ENCODE assay signal across 1 cellular context in the genomic region with DNA sequence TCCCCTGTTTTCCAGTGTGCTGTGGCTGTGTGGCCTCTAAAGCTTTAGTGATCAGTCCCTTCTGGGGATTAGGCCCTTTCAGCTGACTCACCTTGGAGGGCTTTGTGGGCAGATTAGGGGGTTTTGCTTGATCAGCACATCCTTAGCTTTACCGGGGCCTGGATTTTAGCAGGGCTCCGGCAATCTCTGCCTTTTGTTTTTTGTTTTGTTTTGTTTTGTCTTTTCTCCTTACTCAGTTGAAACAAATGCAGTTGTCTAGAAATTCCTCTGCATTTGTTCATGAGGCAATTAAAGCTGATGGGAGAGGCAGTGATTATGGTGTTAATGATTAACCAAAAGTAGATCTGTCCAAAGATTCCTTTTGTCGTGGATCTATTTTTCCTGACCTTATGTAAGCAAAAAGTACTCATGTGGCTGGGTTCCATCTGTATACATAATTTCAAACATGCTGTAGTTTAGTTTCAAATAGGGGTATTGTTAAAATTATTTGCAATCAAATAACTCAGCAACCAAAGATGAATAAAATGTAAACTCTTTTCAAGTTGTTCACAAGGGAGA.
TF ChIP-seq lines count a peak whose summit lies in the region.

No MANE protein-coding gene starts in this region.

TF ChIP-seq in HepG2, 621 proteins besides CTCF, POLR2A, EP300 and RAD21 (continued from another document):
- TF ChIP-seq, protein P1, sequence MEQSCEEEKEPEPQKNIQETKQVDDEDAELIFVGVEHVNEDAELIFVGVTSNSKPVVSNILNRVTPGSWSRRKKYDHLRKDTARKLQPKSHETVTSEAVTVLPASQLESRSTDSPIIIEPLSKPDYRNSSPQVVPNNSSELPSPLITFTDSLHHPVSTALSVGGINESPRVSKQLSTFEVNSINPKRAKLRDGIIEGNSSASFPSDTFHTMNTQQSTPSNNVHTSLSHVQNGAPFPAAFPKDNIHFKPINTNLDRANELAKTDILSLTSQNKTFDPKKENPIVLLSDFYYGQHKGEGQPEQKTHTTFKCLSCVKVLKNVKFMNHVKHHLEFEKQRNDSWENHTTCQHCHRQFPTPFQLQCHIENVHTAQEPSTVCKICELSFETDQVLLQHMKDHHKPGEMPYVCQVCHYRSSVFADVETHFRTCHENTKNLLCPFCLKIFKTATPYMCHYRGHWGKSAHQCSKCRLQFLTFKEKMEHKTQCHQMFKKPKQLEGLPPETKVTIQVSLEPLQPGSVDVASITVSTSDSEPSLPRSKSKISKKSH (CRISPR knock-in tag; IDR thresholded peaks at IDR 0.05; ENCODE audit: borderline replicate concordance) = no peak
- TF ChIP-seq, protein P2, sequence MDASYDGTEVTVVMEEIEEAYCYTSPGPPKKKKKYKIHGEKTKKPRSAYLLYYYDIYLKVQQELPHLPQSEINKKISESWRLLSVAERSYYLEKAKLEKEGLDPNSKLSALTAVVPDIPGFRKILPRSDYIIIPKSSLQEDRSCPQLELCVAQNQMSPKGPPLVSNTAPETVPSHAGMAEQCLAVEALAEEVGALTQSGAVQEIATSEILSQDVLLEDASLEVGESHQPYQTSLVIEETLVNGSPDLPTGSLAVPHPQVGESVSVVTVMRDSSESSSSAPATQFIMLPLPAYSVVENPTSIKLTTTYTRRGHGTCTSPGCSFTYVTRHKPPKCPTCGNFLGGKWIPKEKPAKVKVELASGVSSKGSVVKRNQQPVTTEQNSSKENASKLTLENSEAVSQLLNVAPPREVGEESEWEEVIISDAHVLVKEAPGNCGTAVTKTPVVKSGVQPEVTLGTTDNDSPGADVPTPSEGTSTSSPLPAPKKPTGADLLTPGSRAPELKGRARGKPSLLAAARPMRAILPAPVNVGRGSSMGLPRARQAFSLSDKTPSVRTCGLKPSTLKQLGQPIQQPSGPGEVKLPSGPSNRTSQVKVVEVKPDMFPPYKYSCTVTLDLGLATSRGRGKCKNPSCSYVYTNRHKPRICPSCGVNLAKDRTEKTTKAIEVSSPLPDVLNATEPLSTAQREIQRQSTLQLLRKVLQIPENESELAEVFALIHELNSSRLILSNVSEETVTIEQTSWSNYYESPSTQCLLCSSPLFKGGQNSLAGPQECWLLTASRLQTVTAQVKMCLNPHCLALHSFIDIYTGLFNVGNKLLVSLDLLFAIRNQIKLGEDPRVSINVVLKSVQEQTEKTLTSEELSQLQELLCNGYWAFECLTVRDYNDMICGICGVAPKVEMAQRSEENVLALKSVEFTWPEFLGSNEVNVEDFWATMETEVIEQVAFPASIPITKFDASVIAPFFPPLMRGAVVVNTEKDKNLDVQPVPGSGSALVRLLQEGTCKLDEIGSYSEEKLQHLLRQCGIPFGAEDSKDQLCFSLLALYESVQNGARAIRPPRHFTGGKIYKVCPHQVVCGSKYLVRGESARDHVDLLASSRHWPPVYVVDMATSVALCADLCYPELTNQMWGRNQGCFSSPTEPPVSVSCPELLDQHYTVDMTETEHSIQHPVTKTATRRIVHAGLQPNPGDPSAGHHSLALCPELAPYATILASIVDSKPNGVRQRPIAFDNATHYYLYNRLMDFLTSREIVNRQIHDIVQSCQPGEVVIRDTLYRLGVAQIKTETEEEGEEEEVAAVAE (CRISPR knock-in tag; IDR thresholded peaks at IDR 0.05; ENCODE audit: borderline replicate concordance) = no peak
- TF ChIP-seq ATF1 (CRISPR knock-in tag; IDR thresholded peaks at IDR 0.05) (0 out of 2 replicates have a peak, but pooled peaks have one; percentile 6), CC2D1A (CRISPR knock-in tag; IDR thresholded peaks at IDR 0.05) (no peak), MLLT10 (CRISPR knock-in tag; IDR thresholded peaks at IDR 0.05) (no peak), MED1 (CRISPR knock-in tag; IDR thresholded peaks at IDR 0.05) (peak; percentile 40; the same call in 1 of the 2 replicates), ZNF441 (CRISPR knock-in tag; IDR thresholded peaks at IDR 0.05; ENCODE audit: borderline replicate concordance) (no peak), ZNF790 (CRISPR knock-in tag; IDR thresholded peaks at IDR 0.05; ENCODE audit: borderline replicate concordance) (no peak), ZNF136 (CRISPR knock-in tag; IDR thresholded peaks at IDR 0.05; ENCODE audit: low read depth) (no peak), RFXAP (CRISPR knock-in tag; IDR thresholded peaks at IDR 0.05; ENCODE audit: borderline replicate concordance) (no peak), SAP130 (CRISPR knock-in tag; IDR thresholded peaks at IDR 0.05; ENCODE audit: low read depth) (peak; percentile 69), ZZZ3 (CRISPR knock-in tag; IDR thresholded peaks at IDR 0.05; ENCODE audit: borderline replicate concordance) (no peak), DNMT1 (CRISPR knock-in tag; IDR thresholded peaks at IDR 0.05) (no peak), POLR2G (IDR thresholded peaks at IDR 0.05; ENCODE audit: low read depth, low read length) (no peak), NCOA2 (CRISPR knock-in tag; IDR thresholded peaks at IDR 0.05) (0 out of 2 replicates have a peak, but pooled peaks have one; percentile 39), ZNF607 (CRISPR knock-in tag; IDR thresholded peaks at IDR 0.05; ENCODE audit: borderline replicate concordance) (no peak), TARDBP (CRISPR knock-in tag; IDR thresholded peaks at IDR 0.05) (no peak), RFX3 (CRISPR knock-in tag; IDR thresholded peaks at IDR 0.05) (no peak), ZNF674 (CRISPR knock-in tag; IDR thresholded peaks at IDR 0.05; ENCODE audit: low read depth) (no peak), ZNF34 (CRISPR knock-in tag; IDR thresholded peaks at IDR 0.05; ENCODE audit: borderline replicate concordance) (no peak), TEAD2 (CRISPR knock-in tag; IDR thresholded peaks at IDR 0.05) (no peak), ZNF83 (CRISPR knock-in tag; IDR thresholded peaks at IDR 0.05; ENCODE audit: borderline replicate concordance) (no peak), DPF2 (CRISPR knock-in tag; IDR thresholded peaks at IDR 0.05; ENCODE audit: borderline replicate concordance, low read depth) (no peak), ZNF724P (CRISPR knock-in tag; IDR thresholded peaks at IDR 0.05; ENCODE audit: borderline replicate concordance) (no peak)
- TF ChIP-seq, protein P3, sequence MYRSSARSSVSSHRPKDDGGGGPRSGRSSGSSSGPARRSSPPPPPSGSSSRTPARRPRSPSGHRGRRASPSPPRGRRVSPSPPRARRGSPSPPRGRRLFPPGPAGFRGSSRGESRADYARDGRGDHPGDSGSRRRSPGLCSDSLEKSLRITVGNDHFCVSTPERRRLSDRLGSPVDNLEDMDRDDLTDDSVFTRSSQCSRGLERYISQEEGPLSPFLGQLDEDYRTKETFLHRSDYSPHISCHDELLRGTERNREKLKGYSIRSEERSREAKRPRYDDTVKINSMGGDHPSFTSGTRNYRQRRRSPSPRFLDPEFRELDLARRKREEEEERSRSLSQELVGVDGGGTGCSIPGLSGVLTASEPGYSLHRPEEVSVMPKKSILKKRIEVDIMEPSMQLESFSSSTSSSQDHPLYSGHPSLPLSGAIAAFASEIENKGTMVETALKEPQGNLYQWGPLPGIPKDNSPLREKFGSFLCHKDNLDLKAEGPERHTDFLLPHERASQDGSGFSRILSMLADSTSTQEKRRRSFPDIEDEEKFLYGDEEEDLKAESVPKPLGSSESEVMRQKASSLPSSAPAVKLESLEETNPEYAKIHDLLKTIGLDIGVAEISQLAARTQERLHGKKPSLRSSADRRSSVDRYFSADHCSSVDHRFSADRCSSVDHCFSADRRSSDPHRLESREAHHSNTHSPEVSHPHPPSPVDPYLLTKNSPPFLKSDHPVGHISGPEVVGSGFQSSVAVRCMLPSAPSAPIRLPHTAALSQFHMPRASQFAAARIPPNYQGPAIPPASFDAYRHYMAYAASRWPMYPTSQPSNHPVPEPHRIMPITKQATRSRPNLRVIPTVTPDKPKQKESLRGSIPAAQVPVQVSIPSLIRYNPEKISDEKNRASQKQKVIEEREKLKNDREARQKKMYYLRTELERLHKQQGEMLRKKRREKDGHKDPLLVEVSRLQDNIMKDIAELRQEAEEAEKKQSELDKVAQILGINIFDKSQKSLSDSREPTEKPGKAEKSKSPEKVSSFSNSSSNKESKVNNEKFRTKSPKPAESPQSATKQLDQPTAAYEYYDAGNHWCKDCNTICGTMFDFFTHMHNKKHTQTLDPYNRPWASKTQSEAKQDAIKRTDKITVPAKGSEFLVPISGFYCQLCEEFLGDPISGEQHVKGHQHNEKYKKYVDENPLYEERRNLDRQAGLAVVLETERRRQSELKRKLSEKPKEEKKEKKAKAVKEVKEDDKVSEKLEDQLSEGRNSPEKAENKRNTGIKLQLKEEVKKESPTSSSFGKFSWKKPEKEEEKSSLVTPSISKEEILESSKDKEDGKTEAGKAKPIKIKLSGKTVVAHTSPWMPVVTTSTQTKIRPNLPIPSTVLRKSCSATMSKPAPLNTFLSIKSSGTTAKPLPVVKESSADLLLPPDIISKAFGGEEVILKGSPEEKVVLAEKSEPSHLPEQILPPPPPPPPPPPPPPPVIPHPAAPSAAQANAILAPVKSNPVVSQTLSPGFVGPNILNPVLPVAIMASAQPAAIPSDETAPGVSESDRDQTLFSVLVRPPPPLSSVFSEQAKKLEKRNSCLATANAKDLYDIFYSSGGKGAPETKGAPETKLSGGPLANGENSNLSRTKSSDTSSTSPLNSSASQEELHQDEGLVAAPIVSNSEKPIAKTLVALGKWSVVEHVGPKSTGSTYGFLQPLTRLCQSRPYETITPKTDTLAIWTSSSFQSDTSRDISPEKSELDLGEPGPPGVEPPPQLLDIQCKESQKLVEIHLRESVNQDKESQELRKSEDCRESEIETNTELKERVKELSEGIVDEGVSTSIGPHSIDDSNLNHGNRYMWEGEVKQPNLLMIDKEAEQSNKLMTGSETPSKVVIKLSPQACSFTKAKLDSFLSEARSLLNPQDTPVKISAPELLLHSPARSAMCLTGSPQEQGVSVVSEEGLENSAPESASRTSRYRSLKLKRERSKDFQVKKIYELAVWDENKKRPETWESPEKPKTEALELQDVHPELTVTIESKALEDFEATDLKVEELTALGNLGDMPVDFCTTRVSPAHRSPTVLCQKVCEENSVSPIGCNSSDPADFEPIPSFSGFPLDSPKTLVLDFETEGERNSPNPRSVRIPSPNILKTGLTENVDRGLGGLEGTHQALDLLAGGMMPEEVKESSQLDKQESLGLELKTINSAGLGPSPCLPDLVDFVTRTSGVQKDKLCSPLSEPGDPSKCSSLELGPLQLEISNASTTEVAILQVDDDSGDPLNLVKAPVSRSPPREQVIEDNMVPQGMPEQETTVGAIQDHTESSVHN (CRISPR knock-in tag; IDR thresholded peaks at IDR 0.05) = no peak
- TF ChIP-seq, protein P4, sequence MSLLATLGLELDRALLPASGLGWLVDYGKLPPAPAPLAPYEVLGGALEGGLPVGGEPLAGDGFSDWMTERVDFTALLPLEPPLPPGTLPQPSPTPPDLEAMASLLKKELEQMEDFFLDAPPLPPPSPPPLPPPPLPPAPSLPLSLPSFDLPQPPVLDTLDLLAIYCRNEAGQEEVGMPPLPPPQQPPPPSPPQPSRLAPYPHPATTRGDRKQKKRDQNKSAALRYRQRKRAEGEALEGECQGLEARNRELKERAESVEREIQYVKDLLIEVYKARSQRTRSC (CRISPR knock-in tag; IDR thresholded peaks at IDR 0.05; ENCODE audit: low read depth) = no peak
- TF ChIP-seq, protein P5, sequence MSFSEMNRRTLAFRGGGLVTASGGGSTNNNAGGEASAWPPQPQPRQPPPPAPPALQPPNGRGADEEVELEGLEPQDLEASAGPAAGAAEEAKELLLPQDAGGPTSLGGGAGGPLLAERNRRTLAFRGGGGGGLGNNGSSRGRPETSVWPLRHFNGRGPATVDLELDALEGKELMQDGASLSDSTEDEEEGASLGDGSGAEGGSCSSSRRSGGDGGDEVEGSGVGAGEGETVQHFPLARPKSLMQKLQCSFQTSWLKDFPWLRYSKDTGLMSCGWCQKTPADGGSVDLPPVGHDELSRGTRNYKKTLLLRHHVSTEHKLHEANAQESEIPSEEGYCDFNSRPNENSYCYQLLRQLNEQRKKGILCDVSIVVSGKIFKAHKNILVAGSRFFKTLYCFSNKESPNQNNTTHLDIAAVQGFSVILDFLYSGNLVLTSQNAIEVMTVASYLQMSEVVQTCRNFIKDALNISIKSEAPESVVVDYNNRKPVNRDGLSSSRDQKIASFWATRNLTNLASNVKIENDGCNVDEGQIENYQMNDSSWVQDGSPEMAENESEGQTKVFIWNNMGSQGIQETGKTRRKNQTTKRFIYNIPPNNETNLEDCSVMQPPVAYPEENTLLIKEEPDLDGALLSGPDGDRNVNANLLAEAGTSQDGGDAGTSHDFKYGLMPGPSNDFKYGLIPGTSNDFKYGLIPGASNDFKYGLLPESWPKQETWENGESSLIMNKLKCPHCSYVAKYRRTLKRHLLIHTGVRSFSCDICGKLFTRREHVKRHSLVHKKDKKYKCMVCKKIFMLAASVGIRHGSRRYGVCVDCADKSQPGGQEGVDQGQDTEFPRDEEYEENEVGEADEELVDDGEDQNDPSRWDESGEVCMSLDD (CRISPR knock-in tag; IDR thresholded peaks at IDR 0.05; ENCODE audit: borderline replicate concordance) = no peak
- TF ChIP-seq, protein P6, sequence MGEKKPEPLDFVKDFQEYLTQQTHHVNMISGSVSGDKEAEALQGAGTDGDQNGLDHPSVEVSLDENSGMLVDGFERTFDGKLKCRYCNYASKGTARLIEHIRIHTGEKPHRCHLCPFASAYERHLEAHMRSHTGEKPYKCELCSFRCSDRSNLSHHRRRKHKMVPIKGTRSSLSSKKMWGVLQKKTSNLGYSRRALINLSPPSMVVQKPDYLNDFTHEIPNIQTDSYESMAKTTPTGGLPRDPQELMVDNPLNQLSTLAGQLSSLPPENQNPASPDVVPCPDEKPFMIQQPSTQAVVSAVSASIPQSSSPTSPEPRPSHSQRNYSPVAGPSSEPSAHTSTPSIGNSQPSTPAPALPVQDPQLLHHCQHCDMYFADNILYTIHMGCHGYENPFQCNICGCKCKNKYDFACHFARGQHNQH (CRISPR knock-in tag; IDR thresholded peaks at IDR 0.05) = no peak
- TF ChIP-seq, protein P7, sequence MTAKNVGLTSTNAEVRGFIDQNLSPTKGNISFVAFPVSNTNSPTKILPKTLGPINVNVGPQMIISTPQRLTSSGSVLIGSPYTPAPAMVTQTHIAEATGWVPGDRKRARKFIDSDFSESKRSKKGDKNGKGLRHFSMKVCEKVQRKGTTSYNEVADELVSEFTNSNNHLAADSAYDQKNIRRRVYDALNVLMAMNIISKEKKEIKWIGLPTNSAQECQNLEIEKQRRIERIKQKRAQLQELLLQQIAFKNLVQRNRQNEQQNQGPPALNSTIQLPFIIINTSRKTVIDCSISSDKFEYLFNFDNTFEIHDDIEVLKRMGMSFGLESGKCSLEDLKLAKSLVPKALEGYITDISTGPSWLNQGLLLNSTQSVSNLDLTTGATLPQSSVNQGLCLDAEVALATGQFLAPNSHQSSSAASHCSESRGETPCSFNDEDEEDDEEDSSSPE (CRISPR knock-in tag; IDR thresholded peaks at IDR 0.05) = no peak
- TF ChIP-seq, protein P8, sequence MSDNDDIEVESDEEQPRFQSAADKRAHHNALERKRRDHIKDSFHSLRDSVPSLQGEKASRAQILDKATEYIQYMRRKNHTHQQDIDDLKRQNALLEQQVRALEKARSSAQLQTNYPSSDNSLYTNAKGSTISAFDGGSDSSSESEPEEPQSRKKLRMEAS (IDR thresholded peaks at IDR 0.05) = no peak
- TF ChIP-seq, protein P9, sequence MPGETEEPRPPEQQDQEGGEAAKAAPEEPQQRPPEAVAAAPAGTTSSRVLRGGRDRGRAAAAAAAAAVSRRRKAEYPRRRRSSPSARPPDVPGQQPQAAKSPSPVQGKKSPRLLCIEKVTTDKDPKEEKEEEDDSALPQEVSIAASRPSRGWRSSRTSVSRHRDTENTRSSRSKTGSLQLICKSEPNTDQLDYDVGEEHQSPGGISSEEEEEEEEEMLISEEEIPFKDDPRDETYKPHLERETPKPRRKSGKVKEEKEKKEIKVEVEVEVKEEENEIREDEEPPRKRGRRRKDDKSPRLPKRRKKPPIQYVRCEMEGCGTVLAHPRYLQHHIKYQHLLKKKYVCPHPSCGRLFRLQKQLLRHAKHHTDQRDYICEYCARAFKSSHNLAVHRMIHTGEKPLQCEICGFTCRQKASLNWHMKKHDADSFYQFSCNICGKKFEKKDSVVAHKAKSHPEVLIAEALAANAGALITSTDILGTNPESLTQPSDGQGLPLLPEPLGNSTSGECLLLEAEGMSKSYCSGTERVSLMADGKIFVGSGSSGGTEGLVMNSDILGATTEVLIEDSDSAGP (CRISPR knock-in tag; IDR thresholded peaks at IDR 0.05; ENCODE audit: borderline replicate concordance) = no peak
TF ChIP-seq in HepG2: peak in this region for 77.
